Comparison of ENCODE assay signal across 34 cellular contexts in genomic region chr6:21083708-21084107, GRCh38.
DNase-seq lines count a peak whose midpoint lies in the region; ATAC-seq, FAIRE-seq and TF ChIP-seq lines count a peak whose summit lies in the region.
"Had no signal": no experiment of that assay in that cellular context is flagged by ENCODE, and none has a peak within 500 bp of the region (broad histone marks: within the 10 kb centered on the region; RNA-seq: fewer than 3 reads in every experiment).

No MANE protein-coding gene starts in this region.

- intact Hi-C loops in HepG2 (cut with micrococcal nuclease; ENCODE audit: unreplicated experiment) (no loop called here), right lobe of liver (cut with DNase I) (no loop called here), Right ventricle myocardium inferior (cut with DNase I) (no loop called here)

- TF ChIP-seq RAD21 in HepG2 (CRISPR knock-in tag; IDR thresholded peaks at IDR 0.05) = no peak

- H3K4me3 ChIP-seq in HepG2 (replicated peaks in 1 of 3; ENCODE audit: insufficient read depth in 1 of 3, low read depth in 2 of 3, low read length in 3 of 3) (no peak overlapping the region), right lobe of liver (no peak overlapping the region), HEK293 (ENCODE audit: low read depth, low read length) (no peak overlapping the region)
- H3K4me3 ChIP-seq: A549; BLaER1; BLaER1 treated with 17β-estradiol and CSF1 and Interleukin-3, amounts not matched to agents 10 nM and 100 nM had no signal

- TF ChIP-seq EP300 in HepG2 (IDR thresholded peaks at IDR 0.05; ENCODE audit: low read depth in 2 of 2, low read length in 2 of 2) = no peak
- no peak for TF ChIP-seq EP300 in HepG2 (CRISPR knock-in tag; IDR thresholded peaks at IDR 0.05; ENCODE audit: borderline replicate concordance)

- peaks cover 4% of the 10 kb centered on the region for H3K36me3 Mint-ChIP-seq in stimulated activated effector memory CD8-positive, alpha-beta T cell treated with anti-CD3 and anti-CD28 coated beads, Interleukin-12 subunit alpha, Interleukin-12 subunit beta, amount 100 ng/mL, for 72 hours

- no peak for TF ChIP-seq CTCF in HepG2 (CRISPR knock-in tag; IDR thresholded peaks at IDR 0.05)
- TF ChIP-seq CTCF in right lobe of liver (IDR thresholded peaks at IDR 0.05) = no peak
- TF ChIP-seq CTCF in D721Med (IDR thresholded peaks at IDR 0.05; ENCODE audit: insufficient read depth, missing control alignments) = no peak
- no peak for TF ChIP-seq CTCF in HEK293 (tag by site-specific recombination; IDR thresholded peaks at IDR 0.05)

- BruUV-seq in HepG2 (replicated peaks; lab: Mats Ljungman, UMichigan) = no TSS peak

- TF ChIP-seq POLR2A in HepG2 (IDR thresholded peaks at IDR 0.05; ENCODE audit: insufficient read depth in 1 of 2, low read depth in 2 of 2, low read length in 2 of 2) (no peak), right lobe of liver (IDR thresholded peaks at IDR 0.05) (no peak)

- POLR2A ChIA-PET in HepG2 (lab: Yijun Ruan, JAX) (no interaction called here), HEK293 (lab: Yijun Ruan, JAX) (no interaction called here)

- in situ Hi-C loops in HepG2 (cut with HindIII; ENCODE audit: extremely low pct_ligation_motif_present, low pct_unique_long_range_greater_than_20kb) = no loop called here

- H3K36me3 ChIP-seq in HepG2 (replicated peaks in 1 of 2; ENCODE audit: control insufficient read depth in 1 of 2, insufficient read depth in 2 of 2, low read length in 2 of 2) = peaks cover 0 to 1% of the 10 kb centered on the region in 2 experiments; a peak in 2 of 5 replicates
- no peaks in the 10 kb centered on the region for H3K36me3 ChIP-seq in right lobe of liver
- H3K36me3 ChIP-seq in HEK293 (ENCODE audit: control insufficient read depth in 2 of 2, insufficient read depth in 1 of 2, low read length in 2 of 2) = no peaks in the 10 kb centered on the region
- H3K36me3 ChIP-seq: BE2C had no signal

- H3K4me1 Mint-ChIP-seq in stimulated activated effector memory CD8-positive, alpha-beta T cell treated with anti-CD3 and anti-CD28 coated beads, Interleukin-12 subunit alpha, Interleukin-12 subunit beta, amount 100 ng/mL, for 72 hours = no peaks in the 10 kb centered on the region
- H3K4me1 Mint-ChIP-seq: B cell; CD8-positive, alpha-beta memory T cell had no signal

- no peak overlapping the region for H3K4me2 ChIP-seq in HepG2 (ENCODE audit: low read depth, low read length)
- H3K4me2 ChIP-seq: A549; BLaER1; BLaER1 treated with 17β-estradiol and CSF1 and Interleukin-3, amounts not matched to agents 10 nM and 100 nM had no signal

- H3K27ac ChIP-seq in HepG2 (ENCODE audit: extremely low read length, insufficient read depth, low read length) (no peak overlapping the region), right lobe of liver (no peak overlapping the region), HEK293 (ENCODE audit: extremely low read depth, low read depth, low read length) (no peak overlapping the region)
- H3K27ac ChIP-seq: 22Rv1; A549; BLaER1; BLaER1 treated with 17β-estradiol and CSF1 and Interleukin-3, amounts not matched to agents 10 nM and 100 nM; C4-2B had no signal

- WGBS in HepG2 (ENCODE audit: low lambda C conversion rate) = 72% methylated on average over 4 of the region's 4 CpGs
- 82% methylated on average over 4 of the region's 4 CpGs for WGBS in right lobe of liver (ENCODE audit: insufficient coverage, low coverage, low lambda C conversion rate, missing lambda C conversion rate)

- H2AFZ ChIP-seq in HepG2 (ENCODE audit: low read length) = no peak overlapping the region

- H3K4me1 ChIP-seq in HepG2 (ENCODE audit: insufficient read depth, low read length) (peaks cover 12% of the 10 kb centered on the region), right lobe of liver (no peaks in the 10 kb centered on the region), HEK293 (ENCODE audit: control insufficient read depth, insufficient read depth, low read length) (peaks cover 6% of the 10 kb centered on the region; the same call in 1 of the 2 replicates)
- H3K4me1 ChIP-seq: A549; BLaER1; BLaER1 treated with 17β-estradiol and CSF1 and Interleukin-3, amounts not matched to agents 10 nM and 100 nM had no signal

- H3K9me3 ChIP-seq in HepG2 (ENCODE audit: low read length) = no peaks in the 10 kb centered on the region
- H3K9me3 ChIP-seq in right lobe of liver = no peaks in the 10 kb centered on the region
- H3K9me3 ChIP-seq in HEK293 (ENCODE audit: control insufficient read depth, insufficient read depth, low read depth, low read length) = no peaks in the 10 kb centered on the region
- H3K9me3 ChIP-seq: A549, BE2C, Caco-2 had no signal

- ATAC-seq in HepG2 = no peak
- no peak for ATAC-seq in right lobe of liver
- ATAC-seq in stimulated activated effector memory CD8-positive, alpha-beta T cell treated with anti-CD3 and anti-CD28 coated beads, Interleukin-12 subunit alpha, Interleukin-12 subunit beta, amount 100 ng/mL, for 72 hours = no peak
- ATAC-seq in Right ventricle myocardium inferior = no peak
- ATAC-seq: A549; CD8-positive, alpha-beta T cell had no signal

- no peaks in the 10 kb centered on the region for H3K79me2 ChIP-seq in HepG2 (ENCODE audit: insufficient read depth, low read length)

- H3K4me3 Mint-ChIP-seq in stimulated activated effector memory CD8-positive, alpha-beta T cell treated with anti-CD3 and anti-CD28 coated beads, Interleukin-12 subunit alpha, Interleukin-12 subunit beta, amount 100 ng/mL, for 72 hours = no peak overlapping the region
- H3K4me3 Mint-ChIP-seq: B cell; CD14-positive monocyte; CD4-positive, alpha-beta memory T cell; CD4-positive, alpha-beta T cell; CD4-positive, CD25-positive, alpha-beta regulatory T cell; CD8-positive, alpha-beta memory T cell; CD8-positive, alpha-beta T cell had no signal

- no peak for DNase-seq in HepG2 (ENCODE audit: low spot score)
- no peak for DNase-seq in right lobe of liver
- DNase-seq in D721Med (ENCODE audit: insufficient read length, low spot score) = no peak
- DNase-seq in stimulated activated effector memory CD8-positive, alpha-beta T cell treated with anti-CD3 and anti-CD28 coated beads, Interleukin-12 subunit alpha, Interleukin-12 subunit beta, amount 100 ng/mL, for 72 hours (ENCODE audit: low spot score in 2 of 2) = no peak
- no peak for DNase-seq in Right ventricle myocardium inferior (ENCODE audit: missing footprints)
- DNase-seq: 8988T; ACHN; AML-193; BE2C; C1 segment of cervical spinal cord; Caco-2; Calu3; CD4-positive, alpha-beta memory T cell; CD4-positive, alpha-beta T cell; CD4-positive, CD25-positive, alpha-beta regulatory T cell; CD8-positive, alpha-beta memory T cell; CD8-positive, alpha-beta T cell; COR-L47; DMS 273 treated with DMSO at 0.1 percent for 48 hours; DMS153; DMS53; DMS79; DMS79 treated with DMSO at 0.1 percent for 48 hours; DND-41; EL had no signal

- H3K27ac Mint-ChIP-seq in stimulated activated effector memory CD8-positive, alpha-beta T cell treated with anti-CD3 and anti-CD28 coated beads, Interleukin-12 subunit alpha, Interleukin-12 subunit beta, amount 100 ng/mL, for 72 hours = no peak overlapping the region
- H3K27ac Mint-ChIP-seq: B cell; CD14-positive monocyte; CD4-positive, alpha-beta memory T cell; CD4-positive, alpha-beta T cell; CD4-positive, CD25-positive, alpha-beta regulatory T cell; CD8-positive, alpha-beta memory T cell; CD8-positive, alpha-beta T cell had no signal

- CTCF ChIA-PET in HepG2 (lab: Yijun Ruan, JAX; ENCODE audit: low intra/inter-chr PET ratio, low total read pairs) = no interaction called here
- CTCF ChIA-PET in HEK293 (lab: Yijun Ruan, JAX) = no interaction called here

- no peaks in the 10 kb centered on the region for H4K20me1 ChIP-seq in HepG2 (ENCODE audit: insufficient read depth, low read length)
- H4K20me1 ChIP-seq: BLaER1; BLaER1 treated with 17β-estradiol and CSF1 and Interleukin-3, amounts not matched to agents 10 nM and 100 nM had no signal

- FAIRE-seq in HepG2 (lab: Jason Lieb, UNC) (no peak), D721Med (lab: Jason Lieb, UNC) (peak; percentile 51)
- FAIRE-seq: A204.1, A549 had no signal

- no peak overlapping the region for H3K9ac ChIP-seq in HepG2 (ENCODE audit: insufficient read depth, low read depth, low read length)
- H3K9ac ChIP-seq: BLaER1; BLaER1 treated with 17β-estradiol and CSF1 and Interleukin-3, amounts not matched to agents 10 nM and 100 nM had no signal

- H3K9me3 Mint-ChIP-seq in stimulated activated effector memory CD8-positive, alpha-beta T cell treated with anti-CD3 and anti-CD28 coated beads, Interleukin-12 subunit alpha, Interleukin-12 subunit beta, amount 100 ng/mL, for 72 hours = no peaks in the 10 kb centered on the region
- H3K9me3 Mint-ChIP-seq: CD4-positive, alpha-beta T cell; CD8-positive, alpha-beta memory T cell; CD8-positive, alpha-beta T cell had no signal

- H3K27me3 ChIP-seq in HepG2 (ENCODE audit: control insufficient read depth in 1 of 2, insufficient read depth in 2 of 2, low read length in 2 of 2) (no peaks in the 10 kb centered on the region), right lobe of liver (no peaks in the 10 kb centered on the region)
- H3K27me3 ChIP-seq: BE2C; BLaER1; BLaER1 treated with 17β-estradiol and CSF1 and Interleukin-3, amounts not matched to agents 10 nM and 100 nM had no signal

TF ChIP-seq in HepG2, 621 proteins besides CTCF, POLR2A, EP300 and RAD21:
- TF ChIP-seq RFXAP (CRISPR knock-in tag; IDR thresholded peaks at IDR 0.05; ENCODE audit: borderline replicate concordance) (no peak), ATF7 (IDR thresholded peaks at IDR 0.05) (peak; percentile 74), ATF7 (CRISPR knock-in tag; IDR thresholded peaks at IDR 0.05) (no peak)

TF ChIP-seq in HEK293, 187 proteins besides CTCF, POLR2A, EP300 and RAD21:
- peak; percentile 57; the same call in 1 of the 2 replicates for TF ChIP-seq ATF2 (tag by site-specific recombination; IDR thresholded peaks at IDR 0.05; ENCODE audit: low read depth)
- TF ChIP-seq ZNF23 (tag by site-specific recombination; IDR thresholded peaks at IDR 0.05; ENCODE audit: borderline replicate concordance) = no peak

Comparison
In these comparisons a context has a peak if more than half of its experiments do, and no peak if none do; other contexts are left out.
1. Of the 63 proteins assayed by ChIP-seq in both HepG2 and HEK293: peak only in HepG2: none; only in HEK293: ATF2; in both: none; in neither: 62.